8 cellular contexts compared by ENCODE assay signal in the genomic region with DNA sequence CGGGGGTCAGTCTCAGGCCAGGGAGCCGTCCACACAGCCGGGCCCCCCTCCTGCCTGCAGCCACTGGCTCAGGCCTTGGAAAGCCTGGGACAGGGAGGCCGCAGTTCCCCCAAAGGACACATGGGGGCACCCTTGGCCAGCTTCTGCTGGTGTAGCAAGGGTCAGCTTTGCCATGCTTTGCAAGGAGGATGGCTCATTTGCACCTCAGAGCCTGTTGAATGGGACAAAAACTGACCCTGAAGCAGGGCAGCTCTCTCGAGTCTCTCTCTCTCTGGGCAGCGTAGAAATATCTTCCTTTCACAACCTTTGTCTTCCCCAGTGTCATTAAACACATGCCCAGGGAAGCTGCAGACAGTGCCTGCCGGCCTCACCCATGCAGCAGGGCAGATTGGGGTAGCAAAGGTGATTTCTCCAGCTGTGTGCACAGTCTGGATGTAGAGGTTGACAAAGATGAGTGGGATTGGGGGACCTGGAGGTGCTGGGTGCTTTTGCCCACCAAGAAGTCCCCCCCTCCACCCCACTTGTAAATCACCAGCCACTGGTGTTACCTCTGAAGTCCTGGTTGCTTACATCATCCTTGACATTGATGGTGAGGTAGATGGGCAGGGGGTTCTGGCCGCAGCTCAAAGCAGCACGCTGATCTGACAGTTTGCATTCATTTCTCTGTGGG. TPM values are rescaled to one million over a fixed set of nuclear protein-coding genes. Genes with fewer than 3 reads are reported as not detected.
DNase-seq lines count a peak whose midpoint lies in the region; ATAC-seq and TF ChIP-seq lines count a peak whose summit lies in the region.

No MANE protein-coding gene starts in this region.

- no peak for ATAC-seq in HG03045 (IDR thresholded peaks at IDR 0.05; ENCODE audit: unreplicated experiment)

- no peaks in the 10 kb centered on the region for H3K27me3 ChIP-seq in SK-N-SH (ENCODE audit: insufficient read depth)
- H3K27me3 ChIP-seq in parathyroid adenoma (ENCODE audit: control insufficient read depth, insufficient read depth, low read length), result no peaks in the 10 kb centered on the region

- no peaks in the 10 kb centered on the region for H3K4me1 Mint-ChIP-seq in glutamatergic neuron (ENCODE audit: low read depth, unreplicated experiment)
- H3K4me1 Mint-ChIP-seq in type B pancreatic cell (ENCODE audit: unreplicated experiment), result peaks cover 5% of the 10 kb centered on the region

- H3K9ac ChIP-seq in SK-N-SH (no peak overlapping the region), parathyroid adenoma (no peak overlapping the region)

- H3K4me3 Mint-ChIP-seq in glutamatergic neuron (ENCODE audit: unreplicated experiment) (no peak overlapping the region), type B pancreatic cell (no peak overlapping the region)

- no peaks in the 10 kb centered on the region; a peak in 1 of 4 replicates for H3K4me1 ChIP-seq in SK-N-SH (ENCODE audit: control insufficient read depth in 1 of 2, insufficient read depth in 2 of 2, low read depth in 1 of 2, low read length in 1 of 2)
- no peaks in the 10 kb centered on the region for H3K4me1 ChIP-seq in parathyroid adenoma

- no peak for TF ChIP-seq EP300 in SK-N-SH (IDR thresholded peaks at IDR 0.05; ENCODE audit: borderline replicate concordance in 1 of 2, low read depth in 1 of 2, low read length in 1 of 2)

- POLR2A ChIA-PET in SK-N-SH (lab: Yijun Ruan, JAX), result no interaction called here

- H3K4me2 ChIP-seq in SK-N-SH, result no peak overlapping the region
- H3K4me2 ChIP-seq in parathyroid adenoma (ENCODE audit: low read length), result no peak overlapping the region

- peak overlapping the region in 1 of 2 experiments; percentile 26; a peak in 1 of 4 replicates for H3K4me3 ChIP-seq in SK-N-SH (ENCODE audit: low read depth in 2 of 2, low read length in 1 of 2)
- H3K4me3 ChIP-seq in parathyroid adenoma (ENCODE audit: low read depth, low read length), result no peak overlapping the region

- H2AFZ ChIP-seq in SK-N-SH (ENCODE audit: low read depth) (no peak overlapping the region), parathyroid adenoma (no peak overlapping the region)

- no peaks in the 10 kb centered on the region for H3F3A ChIP-seq in SK-N-SH (replicated peaks; ENCODE audit: insufficient read depth)

- H3K9me3 ChIP-seq in SK-N-SH (no peaks in the 10 kb centered on the region), parathyroid adenoma (ENCODE audit: control insufficient read depth, low read length) (no peaks in the 10 kb centered on the region)

- 0% methylated on average over 6 of the region's 9 CpGs for WGBS in SK-N-SH (ENCODE audit: low lambda C conversion rate)

- H3K36me3 ChIP-seq in SK-N-SH (replicated peaks in 1 of 2; ENCODE audit: control insufficient read depth in 1 of 2, insufficient read depth in 2 of 2, low read length in 1 of 2) (no peaks in the 10 kb centered on the region), parathyroid adenoma (ENCODE audit: control insufficient read depth, insufficient read depth, low read length) (no peaks in the 10 kb centered on the region)

- H3K9me2 ChIP-seq in SK-N-SH, result no peaks in the 10 kb centered on the region

- no peak overlapping the region for H3K27ac ChIP-seq in SK-N-SH (ENCODE audit: low read depth in 2 of 2, low read length in 1 of 2)
- no peak overlapping the region for H3K27ac ChIP-seq in parathyroid adenoma

- peaks cover 1% of the 10 kb centered on the region for H3K9me3 Mint-ChIP-seq in glutamatergic neuron (ENCODE audit: unreplicated experiment)
- no peaks in the 10 kb centered on the region for H3K9me3 Mint-ChIP-seq in type B pancreatic cell

- H3K79me2 ChIP-seq in SK-N-SH (ENCODE audit: insufficient read depth) (no peaks in the 10 kb centered on the region), parathyroid adenoma (no peaks in the 10 kb centered on the region)

- peak in 69 of 76 experiments; percentile 4 to 90 (median 62) for DNase-seq in HUDEP-2 (lab: John Stamatoyannopoulos, UW; ENCODE audit: unreplicated experiment in 76 of 76)
- peak; percentile 92 for DNase-seq in SK-N-SH
- DNase-seq in activated naive CD4-positive, alpha-beta T cell treated with Interleukin-2 at 50 U/mL for 16 hours, result peak; percentile 88
- DNase-seq in glutamatergic neuron, result peak; percentile 97
- peak; percentile 92 for DNase-seq in type B pancreatic cell (ENCODE audit: extremely low spot score, unreplicated experiment)

- H3K27ac Mint-ChIP-seq in glutamatergic neuron (ENCODE audit: unreplicated experiment), result no peak overlapping the region
- H3K27ac Mint-ChIP-seq in type B pancreatic cell, result no peak overlapping the region

- H3K36me3 Mint-ChIP-seq in glutamatergic neuron (ENCODE audit: unreplicated experiment) (no peaks in the 10 kb centered on the region), type B pancreatic cell (no peaks in the 10 kb centered on the region)

- CTCF ChIA-PET in SK-N-SH (lab: Yijun Ruan, JAX), result interaction anchor here (0.6 to 11.1 kb wide), 55 partner anchors 9 to 510 kb away, joined by 3 to 172 read pairs (median 5); a partner anchor contains a TSS

- peak; percentile 98 for TF ChIP-seq RAD21 in SK-N-SH (IDR thresholded peaks at IDR 0.05; ENCODE audit: low read length)

- peak; percentile 46 for TF ChIP-seq CTCF in GM12801 (IDR thresholded peaks at IDR 0.05; ENCODE audit: extremely low read depth, insufficient read length)
- TF ChIP-seq CTCF in SK-N-SH (IDR thresholded peaks at IDR 0.05), result peak; percentile 92
- TF ChIP-seq CTCF in glutamatergic neuron (IDR thresholded peaks at IDR 0.05; ENCODE audit: partially characterized antibody, unreplicated experiment), result peak; percentile 91
- peak; percentile 91 for TF ChIP-seq CTCF in parathyroid adenoma (IDR thresholded peaks at IDR 0.05)
- TF ChIP-seq CTCF in type B pancreatic cell (conservative IDR thresholded peaks at IDR 0.05), result peak; percentile 98

- H3K27me3 Mint-ChIP-seq in glutamatergic neuron (ENCODE audit: unreplicated experiment) (peaks cover 4% of the 10 kb centered on the region), type B pancreatic cell (peaks cover 10% of the 10 kb centered on the region)

- H4K20me1 ChIP-seq in SK-N-SH (ENCODE audit: insufficient read depth), result no peaks in the 10 kb centered on the region

TF ChIP-seq in SK-N-SH, 30 proteins besides CTCF, POLR2A, EP300 and RAD21 (continues in another document):
- TF ChIP-seq, protein P1, sequence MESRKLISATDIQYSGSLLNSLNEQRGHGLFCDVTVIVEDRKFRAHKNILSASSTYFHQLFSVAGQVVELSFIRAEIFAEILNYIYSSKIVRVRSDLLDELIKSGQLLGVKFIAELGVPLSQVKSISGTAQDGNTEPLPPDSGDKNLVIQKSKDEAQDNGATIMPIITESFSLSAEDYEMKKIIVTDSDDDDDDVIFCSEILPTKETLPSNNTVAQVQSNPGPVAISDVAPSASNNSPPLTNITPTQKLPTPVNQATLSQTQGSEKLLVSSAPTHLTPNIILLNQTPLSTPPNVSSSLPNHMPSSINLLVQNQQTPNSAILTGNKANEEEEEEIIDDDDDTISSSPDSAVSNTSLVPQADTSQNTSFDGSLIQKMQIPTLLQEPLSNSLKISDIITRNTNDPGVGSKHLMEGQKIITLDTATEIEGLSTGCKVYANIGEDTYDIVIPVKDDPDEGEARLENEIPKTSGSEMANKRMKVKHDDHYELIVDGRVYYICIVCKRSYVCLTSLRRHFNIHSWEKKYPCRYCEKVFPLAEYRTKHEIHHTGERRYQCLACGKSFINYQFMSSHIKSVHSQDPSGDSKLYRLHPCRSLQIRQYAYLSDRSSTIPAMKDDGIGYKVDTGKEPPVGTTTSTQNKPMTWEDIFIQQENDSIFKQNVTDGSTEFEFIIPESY (IDR thresholded peaks at IDR 0.05; ENCODE audit: borderline replicate concordance, low read depth), result no peak
- TF ChIP-seq RCOR1 (IDR thresholded peaks at IDR 0.05; ENCODE audit: low read length), result 0 out of 2 replicates have a peak, but pooled peaks have one; percentile 27
- no peak for TF ChIP-seq MXI1 (IDR thresholded peaks at IDR 0.05; ENCODE audit: low read depth, low read length)
- no peak for TF ChIP-seq FOXJ3 (CRISPR knock-in tag; IDR thresholded peaks at IDR 0.05)
- no peak for TF ChIP-seq TCF12 (IDR thresholded peaks at IDR 0.05)
- TF ChIP-seq, protein P2, sequence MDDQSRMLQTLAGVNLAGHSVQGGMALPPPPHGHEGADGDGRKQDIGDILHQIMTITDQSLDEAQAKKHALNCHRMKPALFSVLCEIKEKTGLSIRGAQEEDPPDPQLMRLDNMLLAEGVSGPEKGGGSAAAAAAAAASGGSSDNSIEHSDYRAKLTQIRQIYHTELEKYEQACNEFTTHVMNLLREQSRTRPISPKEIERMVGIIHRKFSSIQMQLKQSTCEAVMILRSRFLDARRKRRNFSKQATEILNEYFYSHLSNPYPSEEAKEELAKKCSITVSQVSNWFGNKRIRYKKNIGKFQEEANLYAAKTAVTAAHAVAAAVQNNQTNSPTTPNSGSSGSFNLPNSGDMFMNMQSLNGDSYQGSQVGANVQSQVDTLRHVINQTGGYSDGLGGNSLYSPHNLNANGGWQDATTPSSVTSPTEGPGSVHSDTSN (IDR thresholded peaks at IDR 0.05), result no peak
- no peak for TF ChIP-seq ELF1 (IDR thresholded peaks at IDR 0.05)
- TF ChIP-seq SMC3 (IDR thresholded peaks at IDR 0.05; ENCODE audit: low read depth, low read length), result peak; percentile 95
- no peak for TF ChIP-seq GABPA (IDR thresholded peaks at IDR 0.05; ENCODE audit: low read depth)
- no peak for TF ChIP-seq NFIC (IDR thresholded peaks at IDR 0.05; ENCODE audit: borderline replicate concordance)
- TF ChIP-seq, protein P3, sequence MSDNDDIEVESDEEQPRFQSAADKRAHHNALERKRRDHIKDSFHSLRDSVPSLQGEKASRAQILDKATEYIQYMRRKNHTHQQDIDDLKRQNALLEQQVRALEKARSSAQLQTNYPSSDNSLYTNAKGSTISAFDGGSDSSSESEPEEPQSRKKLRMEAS (IDR thresholded peaks at IDR 0.05; ENCODE audit: low read depth), result no peak
- TF ChIP-seq NRF1 (IDR thresholded peaks at IDR 0.05; ENCODE audit: low read depth, low read length), result no peak

RNA-seq across cellular contexts. Expression of a gene that starts 17.4 kb away (rescaled TPM):
- polyA plus RNA-seq in SK-N-SH (2012; rRNA removed), result 16.9 and 17.5 TPM in 2 replicates
- 11.1 and 14.4 TPM in 2 replicates for polyA plus RNA-seq in SK-N-SH (2012; cell fraction: cytosol; rRNA removed)
- 9.6 and 11.1 TPM in 2 replicates for polyA plus RNA-seq in SK-N-SH (2012; cell fraction: nucleus; rRNA removed)
- total RNA-seq in glutamatergic neuron (ENCODE audit: unreplicated experiment) (4.0 TPM), type B pancreatic cell (ENCODE audit: low replicate concordance) (18.8 and 25.2 TPM in 2 replicates)

RNA-seq across cellular contexts. Expression of a gene that starts 31.1 kb away (rescaled TPM):
- not detected in 2 replicates for polyA plus RNA-seq in SK-N-SH (2012; rRNA removed)
- polyA plus RNA-seq in SK-N-SH (2012; cell fraction: cytosol; rRNA removed), result not detected in 2 replicates
- polyA plus RNA-seq in SK-N-SH (2012; cell fraction: nucleus; rRNA removed), result not detected in 2 replicates
- 1.0 TPM for total RNA-seq in glutamatergic neuron (ENCODE audit: unreplicated experiment)
- 0.12 TPM in 1 of 2 replicates, not detected in the other for total RNA-seq in type B pancreatic cell (ENCODE audit: low replicate concordance)

Comparison
In these comparisons a context has a peak if more than half of its experiments do, and no peak if none do; other contexts are left out.
1. CTCF ChIP-seq: peak in every context shown above with its lines; median percentile 98 in type B pancreatic cell; 92 in SK-N-SH; 91 in glutamatergic neuron; 91 in parathyroid adenoma; 46 in GM12801.